Comparison of ENCODE assay signal across 9 cellular contexts in the genomic region with DNA sequence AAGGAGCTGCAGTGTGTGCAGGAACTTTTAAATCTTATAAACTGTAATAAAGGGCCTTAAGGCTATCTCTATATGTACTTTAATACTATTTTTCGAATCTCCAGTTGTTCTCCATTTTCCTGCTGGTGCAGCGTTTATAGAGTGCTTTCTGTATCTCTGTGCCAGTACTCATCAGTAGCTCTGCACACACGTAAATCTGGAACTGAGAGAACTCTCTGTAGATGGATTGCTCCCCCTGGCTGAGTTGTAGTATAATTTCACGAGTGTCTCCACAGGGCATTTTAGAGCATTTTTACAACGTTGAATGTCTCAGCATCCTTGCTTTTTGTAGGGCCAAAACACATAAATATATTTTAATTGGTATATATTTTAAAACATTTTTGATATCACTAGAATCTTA.
A peak's percentile ranks its signal among the peaks of the same experiment; 100 is the strongest.
DNase-seq lines count a peak whose midpoint lies in the region; ATAC-seq and TF ChIP-seq lines count a peak whose summit lies in the region.
"Had no signal": no experiment of that assay in that cellular context is flagged by ENCODE, and none has a peak within 500 bp of the region (broad histone marks: within the 10 kb centered on the region; RNA-seq: fewer than 3 reads in every experiment).

No MANE protein-coding gene starts in this region.

- no peaks in the 10 kb centered on the region for H3K27me3 Mint-ChIP-seq in neural crest cell (ENCODE audit: low read depth)

- no peaks in the 10 kb centered on the region for H3K27me3 ChIP-seq in brain microvascular endothelial cell (replicated peaks)
- H3K27me3 ChIP-seq: BLaER1 treated with 17β-estradiol and CSF1 and Interleukin-3, amounts not matched to agents 10 nM and 100 nM had no signal

- DNase-seq in H4 (ENCODE audit: low spot score) = peak; percentile 53
- DNase-seq in NCI-H2107 treated with DMSO at 0.1 percent for 48 hours (lab: John Stamatoyannopoulos, UW; ENCODE audit: unreplicated experiment) = peak; percentile 86
- DNase-seq in brain microvascular endothelial cell = peak; percentile 3
- peak; percentile 4 for DNase-seq in neural crest cell (ENCODE audit: low read depth, low spot score)
- DNase-seq in T-helper 1 cell = no peak
- DNase-seq in EL = no peak

- H3K36me3 Mint-ChIP-seq in neural crest cell (ENCODE audit: low read depth) = no peaks in the 10 kb centered on the region

- H3K4me3 Mint-ChIP-seq in neural crest cell = no peak overlapping the region

- in situ Hi-C loops in brain microvascular endothelial cell (cut with HindIII; ENCODE audit: low pct_ligation_motif_present, low sequenced_read_pairs) = no loop called here

- H3K9me3 Mint-ChIP-seq in neural crest cell = no peaks in the 10 kb centered on the region

- H3K4me3 ChIP-seq in brain microvascular endothelial cell (ENCODE audit: low read depth, low read length) = no peak overlapping the region
- H3K4me3 ChIP-seq: BLaER1 treated with 17β-estradiol and CSF1 and Interleukin-3, amounts not matched to agents 10 nM and 100 nM had no signal

- TF ChIP-seq CTCF in 22Rv1 (IDR thresholded peaks at IDR 0.05) (peak; percentile 64), brain microvascular endothelial cell (IDR thresholded peaks at IDR 0.05; ENCODE audit: low read depth, low read length, missing control alignments) (peak; percentile 57), neural crest cell (conservative IDR thresholded peaks at IDR 0.05) (peak; percentile 60)

- H3K4me1 Mint-ChIP-seq in neural crest cell = peaks cover 4% of the 10 kb centered on the region

- no peak for ATAC-seq in HG02642 (IDR thresholded peaks at IDR 0.05; ENCODE audit: poor library complexity, unreplicated experiment)

- H3K27ac Mint-ChIP-seq in neural crest cell (ENCODE audit: unreplicated experiment) = no peak overlapping the region

- H3K27ac ChIP-seq in 22Rv1 (no peak overlapping the region), brain microvascular endothelial cell (no peak overlapping the region)
- H3K27ac ChIP-seq: BLaER1 treated with 17β-estradiol and CSF1 and Interleukin-3, amounts not matched to agents 10 nM and 100 nM had no signal

- no peaks in the 10 kb centered on the region for H3K36me3 ChIP-seq in brain microvascular endothelial cell (replicated peaks)
- H3K36me3 ChIP-seq: BLaER1 treated with 17β-estradiol and CSF1 and Interleukin-3, amounts not matched to agents 10 nM and 100 nM had no signal

Comparison
In these comparisons a context has a peak if more than half of its experiments do, and no peak if none do; other contexts are left out.
1. DNase-seq: peak in H4 (single experiment), NCI-H2107 treated with DMSO at 0.1 percent for 48 hours (single experiment), brain microvascular endothelial cell (single experiment) and neural crest cell (single experiment); none in T-helper 1 cell (0 of 5) and EL (single experiment).
2. Peak in every context shown above with its lines, with median percentiles within 50 percentile points of each other: CTCF ChIP-seq.